Comparison of ENCODE assay signal across 18 cellular contexts in genomic region chr1:39381839-39382238, GRCh38.
DNase-seq lines count a peak whose midpoint lies in the region; ATAC-seq, FAIRE-seq and TF ChIP-seq lines count a peak whose summit lies in the region.
"Had no signal": no experiment of that assay in that cellular context is flagged by ENCODE, and none has a peak within 500 bp of the region (broad histone marks: within the 10 kb centered on the region; RNA-seq: fewer than 3 reads in every experiment).

No MANE protein-coding gene starts in this region.

- H3K4me2 ChIP-seq in fibroblast of lung (ENCODE audit: extremely low read depth, insufficient read depth, low read length): no peak overlapping the region
- H3K4me2 ChIP-seq: smooth muscle cell had no signal

- TF ChIP-seq CTCF in brain microvascular endothelial cell (IDR thresholded peaks at IDR 0.05; ENCODE audit: low read depth, low read length, missing control alignments) (no peak), fibroblast of lung (conservative IDR thresholded peaks at IDR 0.05 in 1 of 2, IDR thresholded peaks at IDR 0.05 in 1 of 2; ENCODE audit: low read depth in 1 of 2, low read length in 2 of 2) (no peak), D721Med (IDR thresholded peaks at IDR 0.05; ENCODE audit: insufficient read depth, missing control alignments) (no peak)

- H3K27ac ChIP-seq in brain microvascular endothelial cell: peak overlapping the region; percentile 32
- no peak overlapping the region for H3K27ac ChIP-seq in fibroblast of lung (ENCODE audit: insufficient read depth, low read length)
- H3K27ac ChIP-seq in stomach smooth muscle (ENCODE audit: low read length): peak overlapping the region; percentile 37
- H3K27ac ChIP-seq: thyroid gland had no signal

- H2AFZ ChIP-seq in fibroblast of lung (ENCODE audit: low read length): no peak overlapping the region

- no peak overlapping the region for H3K4me3 ChIP-seq in brain microvascular endothelial cell (ENCODE audit: low read depth, low read length)
- H3K4me3 ChIP-seq in fibroblast of lung (replicated peaks in 1 of 4; ENCODE audit: control extremely low read depth in 1 of 4, insufficient read depth in 1 of 4, low read depth in 3 of 4, low read length in 4 of 4): no peak overlapping the region
- H3K4me3 ChIP-seq in stomach smooth muscle (ENCODE audit: low read length in 2 of 2): no peak overlapping the region
- H3K4me3 ChIP-seq: smooth muscle cell, thyroid gland had no signal

- no peaks in the 10 kb centered on the region for H4K20me1 ChIP-seq in fibroblast of lung (ENCODE audit: control insufficient read depth, extremely low read depth, insufficient read depth, low read length)

- in situ Hi-C loops in brain microvascular endothelial cell (cut with HindIII; ENCODE audit: low pct_ligation_motif_present, low sequenced_read_pairs): no loop called here

- H3K9ac ChIP-seq in fibroblast of lung (ENCODE audit: insufficient read depth, low read length): no peak overlapping the region
- H3K9ac ChIP-seq in stomach smooth muscle (ENCODE audit: low read length in 2 of 2): no peak overlapping the region

- H3K9me3 ChIP-seq in fibroblast of lung (ENCODE audit: control insufficient read depth, insufficient read depth, low read depth, low read length) (no peaks in the 10 kb centered on the region), stomach smooth muscle (ENCODE audit: control insufficient read depth in 2 of 2, low read length in 2 of 2) (no peaks in the 10 kb centered on the region)
- H3K9me3 ChIP-seq: thyroid gland had no signal

- peaks cover 60% of the 10 kb centered on the region for H3K36me3 ChIP-seq in brain microvascular endothelial cell (replicated peaks)
- H3K36me3 ChIP-seq in fibroblast of lung (ENCODE audit: control insufficient read depth, insufficient read depth, low read length): peaks cover 4% of the 10 kb centered on the region
- H3K36me3 ChIP-seq in stomach smooth muscle (ENCODE audit: control insufficient read depth in 2 of 2, insufficient read depth in 2 of 2, low read length in 2 of 2): peaks cover 35 to 37% of the 10 kb centered on the region in 2 donors

- no peak for ATAC-seq in GM19328 (IDR thresholded peaks at IDR 0.05; ENCODE audit: unreplicated experiment)
- ATAC-seq: stimulated activated memory B cell treated with anti-CD40 and anti-IgM and Interleukin-4, amounts not matched to agents 10 μg/mL and 1 μg/mL and 100 μg/mL, for 72 hours; T-helper 17 cell had no signal

- H3K4me1 ChIP-seq in fibroblast of lung (ENCODE audit: control insufficient read depth, extremely low read depth, insufficient read depth, low read length) (peaks cover 9% of the 10 kb centered on the region), stomach smooth muscle (ENCODE audit: control insufficient read depth, insufficient read depth, low read length) (peaks cover 15% of the 10 kb centered on the region)
- H3K4me1 ChIP-seq: thyroid gland had no signal

- DNase-seq in brain microvascular endothelial cell (peak; percentile 65), fibroblast of lung (ENCODE audit: low read depth in 2 of 2) (peak; percentile 40 to 71), hepatic stellate cell (ENCODE audit: low spot score) (peak; percentile 40), NCI-H1105 treated with DMSO at 0.1 percent for 48 hours (lab: John Stamatoyannopoulos, UW) (no peak), D721Med (ENCODE audit: insufficient read length, low spot score) (no peak)
- DNase-seq: activated CD4-positive, alpha-beta T cell treated with anti-CD3 and anti-CD28 coated beads for 48 hours; CD4-positive, CD25-positive, alpha-beta regulatory T cell; DMS 273 treated with DMSO at 0.1 percent for 48 hours; mesendoderm; NCI-H1417; T-helper 17 cell; thyroid gland had no signal

- no peaks in the 10 kb centered on the region for H3K27me3 ChIP-seq in brain microvascular endothelial cell (replicated peaks)
- H3K27me3 ChIP-seq in fibroblast of lung (ENCODE audit: control insufficient read depth, insufficient read depth, low read length): no peaks in the 10 kb centered on the region
- no peaks in the 10 kb centered on the region for H3K27me3 ChIP-seq in stomach smooth muscle (ENCODE audit: control insufficient read depth in 1 of 2, insufficient read depth in 2 of 2, low read length in 2 of 2)
- H3K27me3 ChIP-seq: thyroid gland had no signal

- FAIRE-seq in D721Med (lab: Jason Lieb, UNC): no peak
- FAIRE-seq: H54, RCC 7860 had no signal

- H3K79me2 ChIP-seq in fibroblast of lung (ENCODE audit: control insufficient read depth, insufficient read depth, low read length): no peaks in the 10 kb centered on the region

Comparison
In these comparisons a context has a peak if more than half of its experiments do, and no peak if none do; other contexts are left out.
1. DNase-seq: peak in brain microvascular endothelial cell (single experiment), fibroblast of lung (2 of 2) and hepatic stellate cell (single experiment); none in NCI-H1105 treated with DMSO at 0.1 percent for 48 hours (single experiment) and D721Med (single experiment).